ENCODE assay signal across 15 cellular contexts in the genomic region with DNA sequence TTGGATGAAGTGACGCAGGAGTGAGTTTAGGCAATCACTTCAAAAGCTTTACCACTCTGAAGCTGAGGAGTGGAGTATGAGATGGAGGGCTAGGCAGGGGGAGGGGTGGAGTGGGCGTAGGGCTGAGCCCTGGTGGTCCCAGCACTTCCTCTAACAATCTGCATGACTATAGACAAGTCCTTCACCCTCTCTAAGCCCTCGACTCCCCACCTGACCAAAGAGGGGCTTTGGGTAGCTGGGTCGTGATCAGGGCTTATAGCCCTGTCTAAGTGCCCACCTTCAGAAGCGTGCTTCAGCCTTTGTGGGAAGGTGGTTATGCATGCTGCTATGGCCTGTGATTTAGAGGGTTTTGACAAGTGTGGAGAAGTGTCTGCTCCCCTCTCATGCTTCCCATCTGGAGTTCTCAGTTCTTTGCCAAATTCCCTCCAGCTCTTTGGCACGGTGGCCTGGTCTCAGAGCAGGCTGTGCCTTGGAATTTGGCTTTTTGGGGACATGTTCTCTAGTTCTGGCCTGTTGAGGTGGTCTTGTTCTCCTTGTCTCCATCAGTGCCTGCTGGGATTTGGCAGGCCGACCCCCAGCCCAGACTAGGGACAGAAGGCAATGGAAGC. TPM values are rescaled to one million over a fixed set of nuclear protein-coding genes. Genes with fewer than 3 reads are reported as not detected.
"Had no signal": no experiment of that assay in that cellular context is flagged by ENCODE, and none has a peak within 500 bp of the region (broad histone marks: within the 10 kb centered on the region; RNA-seq: fewer than 3 reads in every experiment).

No MANE protein-coding gene starts in this region.

- H3K4me3 Mint-ChIP-seq: activated CD4-positive, alpha-beta memory T cell treated with anti-CD3 and anti-CD28 coated beads for 36 hours; activated naive CD8-positive, alpha-beta T cell treated with anti-CD3 and anti-CD28 coated beads, Interleukin-2, amount 10 ng/mL, durations not matched to agents 7 days and 5 days; activated T-cell treated with anti-CD3 and anti-CD28 coated beads, Interleukin-2, amount 50 U/mL, for 72 hours; mesothelial cell of epicardium had no signal

- ATAC-seq: activated T-cell treated with anti-CD3 and anti-CD28 coated beads, Interleukin-2, amount 50 U/mL, for 72 hours; foreskin keratinocyte; right lobe of liver had no signal

- H3K4me3 ChIP-seq: esophagus squamous epithelium, right lobe of liver, upper lobe of left lung had no signal

- H3K4me1 ChIP-seq: esophagus squamous epithelium, foreskin keratinocyte, right lobe of liver, upper lobe of left lung had no signal

- H3K9me3 ChIP-seq: esophagus squamous epithelium, right lobe of liver, upper lobe of left lung had no signal

- H3K27ac ChIP-seq: esophagus squamous epithelium, foreskin keratinocyte, right lobe of liver, upper lobe of left lung had no signal

- DNase-seq: activated CD4-positive, alpha-beta memory T cell treated with anti-CD3 and anti-CD28 coated beads for 36 hours; activated CD4-positive, alpha-beta T cell treated with anti-CD3 and anti-CD28 coated beads for 1 hour; activated gamma-delta T cell treated with Interleukin-2 at 50 U/mL for 16 hours; activated naive CD8-positive, alpha-beta T cell treated with anti-CD3 and anti-CD28 coated beads, Interleukin-2, amount 10 ng/mL, durations not matched to agents 7 days and 5 days; activated T-cell treated with anti-CD3 and anti-CD28 coated beads, Interleukin-2, amount 50 U/mL, for 72 hours; anterior cingulate cortex; esophagus squamous epithelium; foreskin keratinocyte; right lobe of liver; stimulated activated naive CD4-positive, alpha-beta T cell treated with Interleukin-2 at 50 U/mL for 16 hours; upper lobe of left lung had no signal

- H3K27ac Mint-ChIP-seq: activated CD4-positive, alpha-beta memory T cell treated with anti-CD3 and anti-CD28 coated beads for 36 hours; activated naive CD8-positive, alpha-beta T cell treated with anti-CD3 and anti-CD28 coated beads, Interleukin-2, amount 10 ng/mL, durations not matched to agents 7 days and 5 days; activated T-cell treated with anti-CD3 and anti-CD28 coated beads, Interleukin-2, amount 50 U/mL, for 72 hours; mesothelial cell of epicardium; progenitor cell of endocrine pancreas had no signal

- H3K4me1 Mint-ChIP-seq: activated naive CD8-positive, alpha-beta T cell treated with anti-CD3 and anti-CD28 coated beads, Interleukin-2, amount 10 ng/mL, durations not matched to agents 7 days and 5 days had no signal

- H3K27me3 ChIP-seq: esophagus squamous epithelium, foreskin keratinocyte, right lobe of liver, upper lobe of left lung had no signal

- H3K36me3 ChIP-seq: esophagus squamous epithelium, right lobe of liver, upper lobe of left lung had no signal

- H3K9me3 Mint-ChIP-seq: activated CD4-positive, alpha-beta memory T cell treated with anti-CD3 and anti-CD28 coated beads for 36 hours; activated naive CD8-positive, alpha-beta T cell treated with anti-CD3 and anti-CD28 coated beads, Interleukin-2, amount 10 ng/mL, durations not matched to agents 7 days and 5 days; activated T-cell treated with anti-CD3 and anti-CD28 coated beads, Interleukin-2, amount 50 U/mL, for 72 hours; mesothelial cell of epicardium had no signal

- H3K36me3 Mint-ChIP-seq: activated CD4-positive, alpha-beta memory T cell treated with anti-CD3 and anti-CD28 coated beads for 36 hours; activated naive CD8-positive, alpha-beta T cell treated with anti-CD3 and anti-CD28 coated beads, Interleukin-2, amount 10 ng/mL, durations not matched to agents 7 days and 5 days; mesothelial cell of epicardium had no signal

- H3K27me3 Mint-ChIP-seq: activated CD4-positive, alpha-beta memory T cell treated with anti-CD3 and anti-CD28 coated beads for 36 hours had no signal

RNA-seq across cellular contexts. Expression of gene ACTBL2, which starts 53.0 kb away (rescaled TPM):
- total RNA-seq: activated CD4-positive, alpha-beta memory T cell treated with anti-CD3 and anti-CD28 coated beads for 36 hours; activated naive CD8-positive, alpha-beta T cell treated with anti-CD3 and anti-CD28 coated beads, Interleukin-2, amount 10 ng/mL, durations not matched to agents 7 days and 5 days; activated T-cell treated with anti-CD3 and anti-CD28 coated beads, Interleukin-2, amount 50 U/mL, for 72 hours; esophagus squamous epithelium; myocyte; progenitor cell of endocrine pancreas; right lobe of liver; T-helper 2 cell treated with Interferon-gamma antibody and Interleukin-4, amounts not matched to agents 100 ng/mL and 5 ng/mL, for 36 hours; upper lobe of left lung had no signal
- polyA plus RNA-seq: foreskin keratinocyte had no signal
